In the genomic region with DNA sequence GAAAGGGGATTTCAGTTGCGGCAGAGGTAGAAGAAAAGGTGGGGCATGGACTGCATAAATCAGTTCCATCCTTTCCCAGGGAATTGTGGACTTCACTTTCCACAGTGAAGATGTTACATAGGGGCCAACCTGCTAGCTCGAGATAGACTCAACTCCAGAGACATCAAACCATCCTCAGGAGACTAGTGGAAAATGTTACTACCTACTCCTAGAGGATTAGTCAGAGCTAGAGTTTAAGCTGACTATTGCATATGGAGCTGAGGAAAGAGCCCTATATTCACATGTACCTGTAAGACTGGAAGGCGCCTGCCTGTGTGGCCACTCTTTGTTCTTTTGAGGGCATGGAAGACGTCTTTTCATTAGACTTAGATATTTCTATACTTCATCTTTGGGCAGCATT, we compare ENCODE assay signal across 10 cellular contexts.
DNase-seq lines count a peak whose midpoint lies in the region; ATAC-seq, FAIRE-seq and TF ChIP-seq lines count a peak whose summit lies in the region.
"Had no signal": no experiment of that assay in that cellular context is flagged by ENCODE, and none has a peak within 500 bp of the region (broad histone marks: within the 10 kb centered on the region; RNA-seq: fewer than 3 reads in every experiment).

No MANE protein-coding gene starts in this region.

- intact Hi-C loops in sigmoid colon (cut with DNase I) (loop anchor here (5.0 kb wide), 2 partner anchors 67 to 103 kb away; partner anchors contain the start of gene KLHL25), kidney (cut with DNase I) (no loop called here)

- H3K9me3 Mint-ChIP-seq in stimulated activated naive CD8-positive, alpha-beta T cell treated with anti-CD3 and anti-CD28 coated beads, Interleukin-15, amount 100 ng/mL, for 72 hours: no peaks in the 10 kb centered on the region
- H3K9me3 Mint-ChIP-seq in endodermal cell: peaks cover 2% of the 10 kb centered on the region

- FAIRE-seq in kidney (lab: Jason Lieb, UNC) (no peak), small intestine (lab: Jason Lieb, UNC) (no peak)

- DNase-seq in stimulated activated naive CD8-positive, alpha-beta T cell treated with anti-CD3 and anti-CD28 coated beads, Interleukin-15, Interleukin-2, amounts not matched to agents 100 U/mL and 50 U/mL, for 24 hours: no peak
- no peak for DNase-seq in stimulated activated naive CD8-positive, alpha-beta T cell treated with anti-CD3 and anti-CD28 coated beads, Interleukin-15, amount 100 ng/mL, for 72 hours
- DNase-seq in sigmoid colon (no peak), HPDE6-E6E7 (ENCODE audit: extremely low spot score) (no peak), kidney (no peak), small intestine (no peak), endodermal cell (no peak)
- DNase-seq: cerebellar nuclear complex, NCI-H2171 had no signal

- H3K27ac Mint-ChIP-seq in stimulated activated naive CD8-positive, alpha-beta T cell treated with anti-CD3 and anti-CD28 coated beads, Interleukin-15, amount 100 ng/mL, for 72 hours: no peak overlapping the region
- no peak overlapping the region for H3K27ac Mint-ChIP-seq in endodermal cell

- H3K27ac ChIP-seq in gastroesophageal sphincter: peak overlapping the region; percentile 84 to 99 (median 86)
- H3K27ac ChIP-seq in sigmoid colon: peak overlapping the region; percentile 65 to 84 (median 73)
- peak overlapping the region in 1 of 2 donors; percentile 14 for H3K27ac ChIP-seq in kidney (ENCODE audit: low read depth in 2 of 2, low read length in 2 of 2)
- peak overlapping the region in 1 of 2 donors; percentile 33 for H3K27ac ChIP-seq in small intestine (ENCODE audit: low read depth in 1 of 2, low read length in 1 of 2)
- no peak overlapping the region for H3K27ac ChIP-seq in endodermal cell (ENCODE audit: low read depth, low read length)

- peaks cover 72% of the 10 kb centered on the region for H3K36me3 Mint-ChIP-seq in endodermal cell (ENCODE audit: low read depth)

- H3K36me3 ChIP-seq in gastroesophageal sphincter: peaks cover 8 to 79% of the 10 kb centered on the region in 2 donors
- peaks cover 0 to 61% (median 38%) of the 10 kb centered on the region in 4 donors for H3K36me3 ChIP-seq in sigmoid colon
- H3K36me3 ChIP-seq in kidney (ENCODE audit: control insufficient read depth in 1 of 2, insufficient read depth in 2 of 2, low read length in 2 of 2): peaks cover 60 to 66% of the 10 kb centered on the region in 2 donors
- H3K36me3 ChIP-seq in small intestine (ENCODE audit: control insufficient read depth in 2 of 2, insufficient read depth in 2 of 2, low read length in 2 of 2): peaks cover 31 to 52% of the 10 kb centered on the region in 2 donors
- peaks cover 92% of the 10 kb centered on the region for H3K36me3 ChIP-seq in endodermal cell (ENCODE audit: control insufficient read depth, insufficient read depth, low read length)

- H3K9me3 ChIP-seq in gastroesophageal sphincter (no peaks in the 10 kb centered on the region), sigmoid colon (no peaks in the 10 kb centered on the region), kidney (ENCODE audit: control insufficient read depth in 1 of 2, low read length in 2 of 2) (no peaks in the 10 kb centered on the region), small intestine (ENCODE audit: control insufficient read depth, low read depth) (no peaks in the 10 kb centered on the region), endodermal cell (ENCODE audit: control insufficient read depth, low read length) (no peaks in the 10 kb centered on the region)

- H3K4me1 ChIP-seq in gastroesophageal sphincter (peaks cover 26 to 80% (median 39%) of the 10 kb centered on the region in 3 donors), sigmoid colon (peaks cover 0 to 41% (median 39%) of the 10 kb centered on the region in 4 donors), kidney (ENCODE audit: control insufficient read depth in 1 of 2, insufficient read depth in 1 of 2, low read depth in 1 of 2, low read length in 2 of 2) (no peaks in the 10 kb centered on the region), small intestine (ENCODE audit: control insufficient read depth in 2 of 2, insufficient read depth in 1 of 2, low read depth in 1 of 2, low read length in 1 of 2) (no peaks in the 10 kb centered on the region), endodermal cell (ENCODE audit: control insufficient read depth, insufficient read depth, low read length) (no peaks in the 10 kb centered on the region)

- ATAC-seq in stimulated activated naive CD8-positive, alpha-beta T cell treated with anti-CD3 and anti-CD28 coated beads, Interleukin-15, Interleukin-2, amounts not matched to agents 100 U/mL and 50 U/mL, for 24 hours: peak; percentile 74
- ATAC-seq in stimulated activated naive CD8-positive, alpha-beta T cell treated with anti-CD3 and anti-CD28 coated beads, Interleukin-15, amount 100 ng/mL, for 72 hours: no peak
- no peak for ATAC-seq in gastroesophageal sphincter

- 63 to 68% methylated on average over 3 to 4 of the region's 4 CpGs for WGBS in gastroesophageal sphincter (ENCODE audit: low coverage in 1 of 2), 2 donors
- 89% methylated on average over 4 of the region's 4 CpGs for WGBS in sigmoid colon, 2 donors
- WGBS in small intestine, 3 donors: 91 to 95% (median 92%) methylated on average over 4 of the region's 4 CpGs
- 93 to 94% methylated on average over 3 to 4 of the region's 4 CpGs for WGBS in endodermal cell (ENCODE audit: insufficient coverage in 1 of 2, insufficient read length in 1 of 2), 2 experiments

- H3K4me3 ChIP-seq in gastroesophageal sphincter (no peak overlapping the region), sigmoid colon (no peak overlapping the region), kidney (ENCODE audit: low read length in 2 of 2) (no peak overlapping the region), small intestine (ENCODE audit: low read depth in 1 of 2, low read length in 2 of 2) (no peak overlapping the region), endodermal cell (ENCODE audit: low read length) (no peak overlapping the region)

- no peak for TF ChIP-seq POLR2A in gastroesophageal sphincter (IDR thresholded peaks at IDR 0.05)
- no peak for TF ChIP-seq POLR2A in sigmoid colon (IDR thresholded peaks at IDR 0.05)

- no peaks in the 10 kb centered on the region for H3K27me3 Mint-ChIP-seq in stimulated activated naive CD8-positive, alpha-beta T cell treated with anti-CD3 and anti-CD28 coated beads, Interleukin-15, amount 100 ng/mL, for 72 hours
- H3K27me3 Mint-ChIP-seq in endodermal cell (ENCODE audit: insufficient read depth): no peaks in the 10 kb centered on the region

- H3K27me3 ChIP-seq in gastroesophageal sphincter: no peaks in the 10 kb centered on the region
- no peaks in the 10 kb centered on the region for H3K27me3 ChIP-seq in sigmoid colon
- H3K27me3 ChIP-seq in small intestine (ENCODE audit: control insufficient read depth in 2 of 2, insufficient read depth in 2 of 2, low read length in 2 of 2): no peaks in the 10 kb centered on the region
- no peaks in the 10 kb centered on the region for H3K27me3 ChIP-seq in endodermal cell (ENCODE audit: control insufficient read depth, insufficient read depth, low read length, poor library complexity, severe bottlenecking)

- peaks cover 35% of the 10 kb centered on the region for H3K4me1 Mint-ChIP-seq in stimulated activated naive CD8-positive, alpha-beta T cell treated with anti-CD3 and anti-CD28 coated beads, Interleukin-15, amount 100 ng/mL, for 72 hours
- peaks cover 3% of the 10 kb centered on the region for H3K4me1 Mint-ChIP-seq in endodermal cell

- TF ChIP-seq CTCF in gastroesophageal sphincter (IDR thresholded peaks at IDR 0.05) (no peak), sigmoid colon (IDR thresholded peaks at IDR 0.05) (no peak), kidney (IDR thresholded peaks at IDR 0.05; ENCODE audit: borderline replicate concordance, extremely low read depth, insufficient read depth) (no peak), endodermal cell (conservative IDR thresholded peaks at IDR 0.05) (no peak)

- no peak overlapping the region for H3K4me3 Mint-ChIP-seq in stimulated activated naive CD8-positive, alpha-beta T cell treated with anti-CD3 and anti-CD28 coated beads, Interleukin-15, amount 100 ng/mL, for 72 hours
- no peak overlapping the region for H3K4me3 Mint-ChIP-seq in endodermal cell

- H3K9ac ChIP-seq in kidney (ENCODE audit: low read length in 2 of 2) (no peak overlapping the region), endodermal cell (ENCODE audit: extremely low read depth, low read length, poor library complexity, severe bottlenecking) (no peak overlapping the region)

- no peak for TF ChIP-seq EP300 in gastroesophageal sphincter (IDR thresholded peaks at IDR 0.05)
- TF ChIP-seq EP300 in sigmoid colon (IDR thresholded peaks at IDR 0.05): no peak
